ENCODE assay signal across 8 cellular contexts in the genomic region with DNA sequence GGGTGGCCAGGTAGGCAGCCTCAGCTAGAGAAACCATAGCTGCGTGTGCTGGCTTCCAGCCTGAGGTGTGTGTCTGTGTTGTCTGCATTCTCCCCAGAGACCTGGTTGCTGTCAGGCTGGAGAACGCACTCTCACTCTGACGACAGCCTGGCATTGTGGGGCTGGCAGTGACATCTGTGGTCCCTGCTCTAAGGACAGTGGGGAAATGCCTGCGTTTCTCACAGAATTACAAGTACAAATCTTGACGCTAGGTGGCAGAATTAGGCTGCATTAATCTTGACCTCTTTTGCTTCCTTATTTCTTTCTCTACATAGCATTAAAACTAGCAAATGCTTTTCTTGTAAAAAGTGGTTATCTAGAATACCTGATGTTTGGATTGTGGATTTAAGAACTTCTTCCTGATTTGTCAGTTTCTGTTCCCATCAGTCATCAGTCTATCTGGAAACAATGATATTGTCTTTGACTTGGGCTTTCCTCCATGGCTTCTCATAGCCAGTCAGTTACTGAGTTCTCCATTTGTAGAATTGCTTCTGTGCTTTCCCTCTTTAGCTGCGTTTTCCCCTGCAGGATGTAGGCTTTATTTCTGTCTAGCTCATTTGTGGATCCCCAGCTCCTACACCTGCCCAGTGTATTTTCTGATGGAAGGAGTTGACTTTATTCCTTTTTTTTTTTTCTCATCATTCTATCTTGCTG.
DNase-seq lines count a peak whose midpoint lies in the region; ATAC-seq, FAIRE-seq and TF ChIP-seq lines count a peak whose summit lies in the region.

No MANE protein-coding gene starts in this region.

- peaks cover 3% of the 10 kb centered on the region for H3K27me3 Mint-ChIP-seq in dendritic cell treated with granulocyte-macrophage colony-stimulating factor and Interleukin-4, amounts not matched to agents 40 ng/mL and 50 ng/mL, for 4 days

- no peaks in the 10 kb centered on the region for H3K9me3 Mint-ChIP-seq in dendritic cell treated with granulocyte-macrophage colony-stimulating factor and Interleukin-4, amounts not matched to agents 40 ng/mL and 50 ng/mL, for 4 days

- FAIRE-seq in HTR-8/SVneo (lab: Jason Lieb, UNC), result no peak

- H3K4me3 Mint-ChIP-seq in dendritic cell treated with granulocyte-macrophage colony-stimulating factor and Interleukin-4, amounts not matched to agents 40 ng/mL and 50 ng/mL, for 4 days, result no peak overlapping the region

- H3K27me3 ChIP-seq in left lung, result no peaks in the 10 kb centered on the region
- H3K27me3 ChIP-seq in tibial artery, result peaks cover 0 to 3% of the 10 kb centered on the region in 2 donors

- TF ChIP-seq CTCF in left lung (IDR thresholded peaks at IDR 0.05) (peak; percentile 50 to 73), tibial artery (IDR thresholded peaks at IDR 0.05) (peak; percentile 72 to 81)

- H3K36me3 Mint-ChIP-seq in dendritic cell treated with granulocyte-macrophage colony-stimulating factor and Interleukin-4, amounts not matched to agents 40 ng/mL and 50 ng/mL, for 4 days (ENCODE audit: low read depth), result no peaks in the 10 kb centered on the region

- DNase-seq in NCI-H526 (lab: John Stamatoyannopoulos, UW), result peak; percentile 5 to 50
- no peak for DNase-seq in NCI-H526 treated with DMSO at 0.1 percent for 48 hours (lab: John Stamatoyannopoulos, UW)
- DNase-seq in HTR-8/SVneo (ENCODE audit: insufficient read length, low spot score), result peak; percentile 41
- peak; percentile 71 for DNase-seq in RPMI7951 (ENCODE audit: low read depth)
- DNase-seq in left lung, result no peak
- no peak for DNase-seq in tibial artery

- H3K9me3 ChIP-seq in left lung, result no peaks in the 10 kb centered on the region
- no peaks in the 10 kb centered on the region for H3K9me3 ChIP-seq in tibial artery

- H3K4me3 ChIP-seq in left lung (no peak overlapping the region), tibial artery (no peak overlapping the region)

- H3K27ac Mint-ChIP-seq in dendritic cell treated with granulocyte-macrophage colony-stimulating factor and Interleukin-4, amounts not matched to agents 40 ng/mL and 50 ng/mL, for 4 days, result peak overlapping the region; percentile 62

- H3K4me1 ChIP-seq in left lung, result no peaks in the 10 kb centered on the region
- H3K4me1 ChIP-seq in tibial artery, result no peaks in the 10 kb centered on the region

- H3K36me3 ChIP-seq in left lung (no peaks in the 10 kb centered on the region), tibial artery (no peaks in the 10 kb centered on the region)

- intact Hi-C loops in dendritic cell treated with granulocyte-macrophage colony-stimulating factor and Interleukin-4, amounts not matched to agents 40 ng/mL and 50 ng/mL, for 4 days (cut with micrococcal nuclease), result loop anchor here (1.0 to 10.0 kb wide), 7 partner anchors 112 to 765 kb away; no protein-coding TSS in a partner anchor
- intact Hi-C loops in left lung (cut with DNase I) (loop anchor here in 1 of 2 donors (5.0 to 10.0 kb wide), 2 partner anchors 402 to 530 kb away; partner anchors contain the start of gene ADAM12), tibial artery (cut with DNase I; ENCODE audit: low total_unique reads) (loop anchor here (5.0 kb wide), 1 partner anchor 405 kb away; the partner anchor contains the start of gene ADAM12)

- ATAC-seq in GM21528 (IDR thresholded peaks at IDR 0.05; ENCODE audit: low FRiP score, unreplicated experiment) (peak; percentile 78), left lung (peak; percentile 91)

- no peak overlapping the region for H3K27ac ChIP-seq in left lung
- H3K27ac ChIP-seq in tibial artery, result no peak overlapping the region

- H3K4me1 Mint-ChIP-seq in dendritic cell treated with granulocyte-macrophage colony-stimulating factor and Interleukin-4, amounts not matched to agents 40 ng/mL and 50 ng/mL, for 4 days (ENCODE audit: low read depth), result peaks cover 42% of the 10 kb centered on the region

Comparison
In these comparisons a context has a peak if more than half of its experiments do, and no peak if none do; other contexts are left out.
1. DNase-seq: peak in NCI-H526 (2 of 2), HTR-8/SVneo (single experiment) and RPMI7951 (single experiment); none in NCI-H526 treated with DMSO at 0.1 percent for 48 hours (single experiment), left lung (0 of 2) and tibial artery (0 of 2).